Comparison of ENCODE assay signal across 22 cellular contexts in the genomic region with DNA sequence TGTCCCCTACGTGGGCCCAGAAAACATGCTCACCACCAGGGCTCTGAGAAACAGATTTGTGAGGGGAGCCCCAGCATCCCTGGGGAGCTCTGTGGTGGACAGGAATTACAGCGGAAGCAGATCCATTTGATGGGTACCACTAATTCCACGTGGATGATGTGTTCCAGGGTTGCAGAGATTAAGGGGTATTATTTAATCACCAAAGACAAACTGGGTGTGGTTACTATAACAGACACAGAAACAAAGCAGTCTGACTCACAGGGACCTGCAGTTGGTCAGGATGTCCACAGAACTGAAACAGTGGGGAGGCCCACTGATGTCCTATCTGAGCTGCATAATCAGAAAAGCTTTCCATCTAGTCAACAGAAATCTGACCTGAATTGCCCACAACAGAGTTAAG.
DNase-seq lines count a peak whose midpoint lies in the region; ATAC-seq and TF ChIP-seq lines count a peak whose summit lies in the region.
"Had no signal": no experiment of that assay in that cellular context is flagged by ENCODE, and none has a peak within 500 bp of the region (broad histone marks: within the 10 kb centered on the region; RNA-seq: fewer than 3 reads in every experiment).

No MANE protein-coding gene starts in this region.

- no peaks in the 10 kb centered on the region for H3K27me3 Mint-ChIP-seq in CD4-positive, alpha-beta T cell
- H3K27me3 Mint-ChIP-seq: activated CD8-positive, alpha-beta memory T cell treated with anti-CD3 and anti-CD28 coated beads, Interleukin-2, amount 10 ng/mL, durations not matched to agents 7 days and 5 days; T-helper 17 cell had no signal

- H3K4me1 ChIP-seq in osteoblast (ENCODE audit: insufficient read depth, low read length), result peaks cover 14% of the 10 kb centered on the region

- no peaks in the 10 kb centered on the region for H3K27me3 ChIP-seq in osteoblast (ENCODE audit: insufficient read depth, low read length)
- H3K27me3 ChIP-seq in CD4-positive, alpha-beta T cell (ENCODE audit: control insufficient read depth, insufficient read depth, low read length), result no peaks in the 10 kb centered on the region

- peak; percentile 36 for DNase-seq in Daoy (ENCODE audit: low read depth)
- DNase-seq in M059J (ENCODE audit: low read depth), result peak; percentile 50
- peak; percentile 18 to 69 for DNase-seq in cardiac fibroblast (ENCODE audit: low read depth in 2 of 2)
- DNase-seq in osteoblast (ENCODE audit: insufficient read length, low spot score, missing footprints), result peak; percentile 91
- no peak for DNase-seq in CD4-positive, alpha-beta T cell
- no peak for DNase-seq in GM03348 (ENCODE audit: low spot score)
- no peak for DNase-seq in foreskin melanocyte
- DNase-seq: activated CD4-positive, CD25-positive, alpha-beta regulatory T cell; activated CD8-positive, alpha-beta memory T cell treated with anti-CD3 and anti-CD28 coated beads, Interleukin-2, amount 10 ng/mL, durations not matched to agents 7 days and 5 days; activated gamma-delta T cell; anterior cingulate cortex; C1 segment of cervical spinal cord; DMS79 treated with DMSO at 0.1 percent for 48 hours; erythroblast; Kasumi-1; left colon; NCI-H1436 treated with DMSO at 0.1 percent for 48 hours; SHP77; stimulated activated CD4-positive, alpha-beta T cell treated with anti-CD3 and anti-CD28 coated beads, Interleukin-4, amount 100 ng/mL, for 24 hours; stimulated activated CD8-positive, alpha-beta memory T cell treated with anti-CD3 and anti-CD28 coated beads, Interleukin-4, amount 100 ng/mL, for 48 hours; T-helper 17 cell had no signal

- no peak overlapping the region for H3K27ac ChIP-seq in osteoblast (ENCODE audit: low read depth, low read length)
- no peak overlapping the region for H3K27ac ChIP-seq in CD4-positive, alpha-beta T cell (ENCODE audit: low read depth, low read length)

- no peaks in the 10 kb centered on the region for H3K9me3 Mint-ChIP-seq in CD4-positive, alpha-beta T cell

- no peak overlapping the region for H3K4me3 Mint-ChIP-seq in CD4-positive, alpha-beta T cell
- H3K4me3 Mint-ChIP-seq: activated CD8-positive, alpha-beta memory T cell treated with anti-CD3 and anti-CD28 coated beads, Interleukin-2, amount 10 ng/mL, durations not matched to agents 7 days and 5 days; T-helper 17 cell had no signal

- TF ChIP-seq CTCF in cardiac fibroblast (IDR thresholded peaks at IDR 0.05; ENCODE audit: low read depth, low read length), result no peak
- no peak for TF ChIP-seq CTCF in osteoblast (IDR thresholded peaks at IDR 0.05; ENCODE audit: extremely low read depth, low read depth, low read length)
- TF ChIP-seq CTCF in CD4-positive, alpha-beta T cell (IDR thresholded peaks at IDR 0.05), result no peak

- CTCF ChIA-PET in CD4-positive, alpha-beta T cell (lab: Charles Lee), result no interaction called here

- intact Hi-C loops in CD4-positive, alpha-beta T cell (cut with DNase I, micrococcal nuclease), result no loop called here

- no peak overlapping the region for H2AFZ ChIP-seq in osteoblast (ENCODE audit: low read length)

- H3K79me2 ChIP-seq in osteoblast (ENCODE audit: insufficient read depth, low read length), result no peaks in the 10 kb centered on the region

- no peak overlapping the region for H3K4me3 ChIP-seq in cardiac fibroblast (replicated peaks in 1 of 2; ENCODE audit: low read depth in 2 of 2, low read length in 2 of 2)
- H3K4me3 ChIP-seq in osteoblast (ENCODE audit: insufficient read depth, low read length), result no peak overlapping the region

- peaks cover 7% of the 10 kb centered on the region for H3K36me3 Mint-ChIP-seq in CD4-positive, alpha-beta T cell (ENCODE audit: low read depth)

- no peak overlapping the region for H3K27ac Mint-ChIP-seq in CD4-positive, alpha-beta T cell
- H3K27ac Mint-ChIP-seq: activated CD8-positive, alpha-beta memory T cell treated with anti-CD3 and anti-CD28 coated beads, Interleukin-2, amount 10 ng/mL, durations not matched to agents 7 days and 5 days; T-helper 17 cell had no signal

- no peak for ATAC-seq in CD4-positive, alpha-beta T cell (ENCODE audit: poor library complexity)
- ATAC-seq in GM21447 (IDR thresholded peaks at IDR 0.05; ENCODE audit: unreplicated experiment), result no peak
- ATAC-seq: activated CD8-positive, alpha-beta memory T cell treated with anti-CD3 and anti-CD28 coated beads, Interleukin-2, amount 10 ng/mL, durations not matched to agents 7 days and 5 days; left colon; T-helper 17 cell had no signal

- no peaks in the 10 kb centered on the region for H3K9me3 ChIP-seq in osteoblast (ENCODE audit: low read depth, low read length)
- H3K9me3 ChIP-seq in CD4-positive, alpha-beta T cell (ENCODE audit: control insufficient read depth, low read length), result no peaks in the 10 kb centered on the region

- no peak overlapping the region for H3K4me2 ChIP-seq in osteoblast (ENCODE audit: insufficient read depth, low read length)

- POLR2A ChIA-PET in CD4-positive, alpha-beta T cell (lab: Charles Lee), result no interaction called here

- H4K20me1 ChIP-seq in osteoblast (ENCODE audit: insufficient read depth, low read length), result no peaks in the 10 kb centered on the region

- no peaks in the 10 kb centered on the region for H3K36me3 ChIP-seq in osteoblast (ENCODE audit: insufficient read depth, low read length)

- H3K4me1 Mint-ChIP-seq in CD4-positive, alpha-beta T cell (ENCODE audit: low read depth), result peaks cover 7% of the 10 kb centered on the region
- H3K4me1 Mint-ChIP-seq: T-helper 17 cell had no signal

Comparison
In these comparisons a context has a peak if more than half of its experiments do, and no peak if none do; other contexts are left out.
1. DNase-seq: peak in Daoy (single experiment), M059J (single experiment), cardiac fibroblast (2 of 2) and osteoblast (single experiment); none in CD4-positive, alpha-beta T cell (0 of 10), GM03348 (single experiment) and foreskin melanocyte (single experiment).